8 cellular contexts compared by ENCODE assay signal in the genomic region with DNA sequence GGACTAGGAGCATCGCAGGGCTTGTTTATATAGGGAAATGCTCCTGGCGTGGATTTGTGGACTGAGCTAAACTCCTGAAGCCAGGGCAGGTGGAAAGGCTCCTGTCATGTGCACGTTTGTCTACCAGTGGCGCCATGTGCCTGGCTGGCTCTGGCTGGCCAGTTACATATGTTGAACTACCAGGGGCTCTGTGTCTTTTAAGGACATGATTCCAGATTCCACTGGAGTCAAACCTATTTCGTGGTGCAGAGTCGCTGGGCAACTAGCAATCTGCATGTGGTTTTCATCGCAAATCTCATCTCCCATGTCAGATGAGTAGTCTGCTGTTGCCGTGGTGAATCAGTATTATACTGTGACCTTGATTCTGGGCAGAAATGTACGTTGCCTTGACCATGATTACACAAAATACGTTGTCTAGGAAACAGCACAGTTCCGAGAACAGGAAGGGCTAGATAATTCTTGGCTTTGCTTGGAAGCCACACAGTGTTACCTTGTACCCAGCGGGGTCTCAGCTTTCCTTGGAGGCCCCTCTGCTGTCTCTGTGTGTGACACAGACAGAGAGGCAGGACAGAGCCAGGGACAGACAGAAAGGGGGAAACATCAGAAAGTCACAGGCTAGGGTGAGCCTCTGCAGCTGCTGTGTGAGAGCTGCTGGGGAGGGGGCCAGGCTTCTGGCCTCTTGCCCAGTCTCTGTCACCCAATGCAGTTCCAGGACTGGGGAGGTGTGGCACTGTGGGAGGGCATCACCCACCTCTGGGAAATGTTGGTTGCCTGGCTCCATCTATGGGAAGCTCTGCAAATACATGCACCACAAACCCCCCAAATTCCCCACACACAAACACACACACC. TPM values are rescaled to one million over a fixed set of nuclear protein-coding genes. Genes with fewer than 3 reads are reported as not detected.
DNase-seq lines count a peak whose midpoint lies in the region; ATAC-seq and TF ChIP-seq lines count a peak whose summit lies in the region.

No MANE protein-coding gene starts in this region.

- TF ChIP-seq CTCF in AG10803 (conservative IDR thresholded peaks at IDR 0.05; ENCODE audit: low read length) (peak; percentile 27), GM12872 (IDR thresholded peaks at IDR 0.05; ENCODE audit: insufficient read depth, low read depth, low read length) (0 out of 3 replicates have a peak, but pooled peaks have one; percentile 28)

- H3K4me3 ChIP-seq in AG10803 (ENCODE audit: low read length): no peak overlapping the region
- no peak overlapping the region for H3K4me3 ChIP-seq in aorta (ENCODE audit: low read length in 2 of 2)

- no peaks in the 10 kb centered on the region for H3K27me3 ChIP-seq in layer of hippocampus (ENCODE audit: control insufficient read depth, insufficient read depth, low read length)
- no peaks in the 10 kb centered on the region for H3K27me3 ChIP-seq in aorta (ENCODE audit: control insufficient read depth in 1 of 2, insufficient read depth in 2 of 2, low read length in 1 of 2)

- H3K4me1 ChIP-seq in aorta (ENCODE audit: control insufficient read depth in 1 of 2, insufficient read depth in 2 of 2, low read length in 2 of 2): no peaks in the 10 kb centered on the region

- no peaks in the 10 kb centered on the region for H3K9me3 ChIP-seq in aorta (ENCODE audit: control insufficient read depth, low read length)

- ATAC-seq in aorta (ENCODE audit: low FRiP score) (peak; percentile 8), HG03039 (IDR thresholded peaks at IDR 0.05; ENCODE audit: unreplicated experiment) (no peak), GM18909 (IDR thresholded peaks at IDR 0.05; ENCODE audit: poor library complexity, unreplicated experiment) (no peak)

- H3K27ac ChIP-seq in layer of hippocampus (ENCODE audit: low read depth, low read length) (peak overlapping the region; percentile 72), aorta (ENCODE audit: low read depth in 1 of 2, low read length in 2 of 2) (no peak overlapping the region)

- no peaks in the 10 kb centered on the region for H3K36me3 ChIP-seq in aorta (ENCODE audit: control insufficient read depth in 1 of 2, insufficient read depth in 2 of 2, low read length in 1 of 2)

- 49 to 58% methylated on average over 12 of the region's 12 CpGs for WGBS in aorta, 2 donors

- peak; percentile 92 for DNase-seq in AG10803 (ENCODE audit: low read depth)
- DNase-seq in NCI-H2227 treated with DMSO at 0.1 percent for 48 hours (lab: John Stamatoyannopoulos, UW): peak; percentile 70
- peak in 33 of 56 donors; percentile 1 to 48 (median 15) for DNase-seq in amygdala (lab: John Stamatoyannopoulos, UW)
- no peak for DNase-seq in aorta

- intact Hi-C loops in aorta (cut with DNase I): no loop called here

RNA-seq across cellular contexts. Expression of a gene that starts 19.2 kb away (rescaled TPM):
- total RNA-seq in aorta: not detected
- polyA plus RNA-seq in aorta: not detected

RNA-seq across cellular contexts. Expression of a gene that starts 29.4 kb away (rescaled TPM):
- under 1 TPM; 0.88 to 0.99 TPM for total RNA-seq in aorta
- polyA plus RNA-seq in aorta: under 1 TPM; 0.23 to 0.75 TPM

RNA-seq across cellular contexts. Expression of a gene that starts 48.0 kb away (rescaled TPM):
- 10 to 100 TPM; 10.0 to 13.7 TPM for total RNA-seq in aorta
- polyA plus RNA-seq in aorta: 1 to 10 TPM; 2.6 to 4.8 TPM

Comparison
In these comparisons a context has a peak if more than half of its experiments do, and no peak if none do; other contexts are left out.
1. DNase-seq: peak in AG10803 (single experiment), NCI-H2227 treated with DMSO at 0.1 percent for 48 hours (single experiment) and amygdala (33 of 56); none in aorta (0 of 2).